9 cellular contexts compared by ENCODE assay signal in the genomic region with DNA sequence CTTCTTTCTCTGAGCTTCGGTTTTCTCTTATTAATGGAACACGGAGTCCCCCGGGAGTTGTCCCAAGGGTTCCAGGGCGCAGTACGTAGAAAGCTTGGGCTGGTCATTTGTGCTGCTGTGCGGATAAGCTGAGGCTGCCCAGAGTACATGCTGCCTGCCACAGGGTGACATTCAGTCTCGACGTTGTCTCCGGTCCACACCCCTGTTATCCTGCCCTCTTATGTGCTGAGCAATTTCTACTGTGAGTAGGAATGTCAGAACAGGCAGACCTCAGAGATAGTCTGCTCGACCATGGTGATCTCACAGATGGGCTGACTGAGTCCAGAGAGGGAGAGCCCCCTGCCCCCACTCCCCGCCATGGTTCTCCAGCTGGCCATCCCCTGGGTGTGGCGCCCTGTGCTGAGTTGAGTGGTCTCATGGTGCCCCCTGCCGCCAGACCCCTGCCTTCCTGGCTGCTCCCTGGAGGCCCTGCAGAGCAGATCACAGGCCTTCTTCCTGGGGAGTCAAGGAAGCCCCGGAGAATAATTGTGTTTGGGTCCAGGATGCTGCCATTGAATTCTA.
A peak's percentile ranks its signal among the peaks of the same experiment; 100 is the strongest.
DNase-seq lines count a peak whose midpoint lies in the region; ATAC-seq and TF ChIP-seq lines count a peak whose summit lies in the region.
"Had no signal": no experiment of that assay in that cellular context is flagged by ENCODE, and none has a peak within 500 bp of the region (broad histone marks: within the 10 kb centered on the region; RNA-seq: fewer than 3 reads in every experiment).

No MANE protein-coding gene starts in this region.

- peaks cover 8% of the 10 kb centered on the region for H3K4me1 Mint-ChIP-seq in chondrocyte (ENCODE audit: low read depth)
- H3K4me1 Mint-ChIP-seq in type B pancreatic cell (ENCODE audit: unreplicated experiment) = peaks cover 15% of the 10 kb centered on the region
- H3K4me1 Mint-ChIP-seq in Calu3 (ENCODE audit: low read depth, unreplicated experiment) = no peaks in the 10 kb centered on the region

- CTCF ChIA-PET in Calu3 (lab: Charles Lee) = interaction anchor here (1.0 kb wide), 1 partner anchor 22 kb away, joined by 3 read pairs; no protein-coding TSS in a partner anchor

- no peaks in the 10 kb centered on the region for H3K9me3 ChIP-seq in lower lobe of right lung

- ATAC-seq in lower lobe of right lung (peak; percentile 12 to 20), GM21576 (IDR thresholded peaks at IDR 0.05; ENCODE audit: unreplicated experiment) (no peak)

- peak overlapping the region; percentile 76 for H3K27ac ChIP-seq in lower lobe of right lung

- peaks cover 90% of the 10 kb centered on the region for H3K4me1 ChIP-seq in lower lobe of right lung

- H3K4me3 Mint-ChIP-seq in chondrocyte (ENCODE audit: unreplicated experiment) = no peak overlapping the region
- no peak overlapping the region for H3K4me3 Mint-ChIP-seq in type B pancreatic cell
- H3K4me3 Mint-ChIP-seq in Calu3 (ENCODE audit: low read depth, unreplicated experiment) = no peak overlapping the region
- H3K4me3 Mint-ChIP-seq: CD4-positive, CD25-positive, alpha-beta regulatory T cell had no signal

- no peaks in the 10 kb centered on the region for H3K27me3 ChIP-seq in lower lobe of right lung (ENCODE audit: low read depth)

- H3K36me3 ChIP-seq in lower lobe of right lung = peaks cover 57% of the 10 kb centered on the region

- no peak overlapping the region for H3K27ac Mint-ChIP-seq in chondrocyte (ENCODE audit: unreplicated experiment)
- H3K27ac Mint-ChIP-seq in type B pancreatic cell = no peak overlapping the region
- H3K27ac Mint-ChIP-seq in Calu3 (ENCODE audit: unreplicated experiment) = no peak overlapping the region

- TF ChIP-seq CTCF in chondrocyte (IDR thresholded peaks at IDR 0.05) (peak; percentile 71), lower lobe of right lung (IDR thresholded peaks at IDR 0.05) (peak; percentile 45), type B pancreatic cell (conservative IDR thresholded peaks at IDR 0.05) (peak; percentile 78), Calu3 (IDR thresholded peaks at IDR 0.05; ENCODE audit: unreplicated experiment) (no peak)

- peaks cover 29% of the 10 kb centered on the region for H3K36me3 Mint-ChIP-seq in chondrocyte (ENCODE audit: low read depth)
- H3K36me3 Mint-ChIP-seq in type B pancreatic cell = no peaks in the 10 kb centered on the region
- H3K36me3 Mint-ChIP-seq in Calu3 (ENCODE audit: insufficient read depth, unreplicated experiment) = peaks cover 32% of the 10 kb centered on the region

- H3K27me3 Mint-ChIP-seq in chondrocyte (ENCODE audit: low read depth) (no peaks in the 10 kb centered on the region), type B pancreatic cell (no peaks in the 10 kb centered on the region), Calu3 (ENCODE audit: unreplicated experiment) (no peaks in the 10 kb centered on the region)
- H3K27me3 Mint-ChIP-seq: CD4-positive, CD25-positive, alpha-beta regulatory T cell had no signal

- BruUV-seq in Calu3 (replicated peaks; lab: Mats Ljungman, UMichigan) = no TSS peak

- no peak overlapping the region for H3K4me3 ChIP-seq in lower lobe of right lung

- H3K9me3 Mint-ChIP-seq in chondrocyte (ENCODE audit: low read depth) = no peaks in the 10 kb centered on the region
- H3K9me3 Mint-ChIP-seq in type B pancreatic cell = no peaks in the 10 kb centered on the region
- no peaks in the 10 kb centered on the region for H3K9me3 Mint-ChIP-seq in Calu3 (ENCODE audit: low read depth, unreplicated experiment)
- H3K9me3 Mint-ChIP-seq: CD4-positive, CD25-positive, alpha-beta regulatory T cell had no signal

- intact Hi-C loops in lower lobe of right lung (cut with DNase I) = loop anchor here (10.0 kb wide), 1 partner anchor 143 kb away; no protein-coding TSS in a partner anchor
- intact Hi-C loops in Calu3 (cut with micrococcal nuclease; ENCODE audit: unreplicated experiment) = loop anchor here (10.0 kb wide), 1 partner anchor 313 kb away; the partner anchor contains the start of genes CDC26 and PRPF4

- DNase-seq in activated T-cell treated with anti-CD3 and anti-CD28 coated beads for 4 hours (peak; percentile 6), chondrocyte (ENCODE audit: low spot score) (peak; percentile 92), lower lobe of right lung (peak; percentile 54), type B pancreatic cell (ENCODE audit: extremely low spot score, unreplicated experiment) (no peak), MV-4-11 (lab: John Stamatoyannopoulos, UW) (no peak), Calu3 (no peak)
- no peak for DNase-seq in activated T-cell treated with anti-CD3 and anti-CD28 coated beads, Interleukin-2, amount 50 U/mL, for 48 hours
- DNase-seq: CD4-positive, CD25-positive, alpha-beta regulatory T cell had no signal

Comparison
In these comparisons a context has a peak if more than half of its experiments do, and no peak if none do; other contexts are left out.
1. DNase-seq: peak in activated T-cell treated with anti-CD3 and anti-CD28 coated beads for 4 hours (single experiment), chondrocyte (single experiment) and lower lobe of right lung (single experiment); none in activated T-cell treated with anti-CD3 and anti-CD28 coated beads, Interleukin-2, amount 50 U/mL, for 48 hours (0 of 2), type B pancreatic cell (single experiment), MV-4-11 (single experiment) and Calu3 (single experiment).